1 cellular context compared by ENCODE assay signal in the genomic region with DNA sequence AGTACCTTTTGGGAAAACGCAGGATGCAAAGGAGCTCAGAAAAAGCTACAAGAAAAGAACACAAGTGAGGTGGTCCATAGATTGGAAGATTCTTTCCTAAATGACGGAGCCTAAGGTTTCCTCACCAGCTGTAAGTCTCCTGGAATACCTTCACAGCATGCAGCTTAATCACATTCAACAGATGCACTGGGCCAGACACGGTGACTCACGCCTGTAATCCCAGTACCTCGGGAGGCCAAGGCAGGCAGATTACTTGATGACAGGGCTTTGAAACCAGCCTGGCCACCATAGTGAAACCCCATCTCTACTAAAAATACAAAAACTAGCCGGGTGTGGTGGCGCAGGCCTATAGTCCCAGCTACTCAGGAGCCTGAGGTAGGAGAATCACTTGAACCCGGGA.
TF ChIP-seq lines count a peak whose summit lies in the region.

No MANE protein-coding gene starts in this region.

TF ChIP-seq in GM23338, 12 proteins besides CTCF, POLR2A, EP300 and RAD21 (continued from another document):
- TF ChIP-seq ZNF462 (CRISPR knock-in tag; IDR thresholded peaks at IDR 0.05) (no peak), EZH2 (IDR thresholded peaks at IDR 0.05; ENCODE audit: low read depth, unreplicated experiment) (no peak), POLR2AphosphoS5 (IDR thresholded peaks at IDR 0.05; ENCODE audit: low read depth) (no peak), ZNF331 (CRISPR knock-in tag; IDR thresholded peaks at IDR 0.05; ENCODE audit: low read depth) (no peak), EZH2phosphoT487 (IDR thresholded peaks at IDR 0.05; ENCODE audit: unreplicated experiment) (no peak), CREB1 (CRISPR knock-in tag; IDR thresholded peaks at IDR 0.05; ENCODE audit: low read depth) (no peak)
- TF ChIP-seq, protein P1, sequence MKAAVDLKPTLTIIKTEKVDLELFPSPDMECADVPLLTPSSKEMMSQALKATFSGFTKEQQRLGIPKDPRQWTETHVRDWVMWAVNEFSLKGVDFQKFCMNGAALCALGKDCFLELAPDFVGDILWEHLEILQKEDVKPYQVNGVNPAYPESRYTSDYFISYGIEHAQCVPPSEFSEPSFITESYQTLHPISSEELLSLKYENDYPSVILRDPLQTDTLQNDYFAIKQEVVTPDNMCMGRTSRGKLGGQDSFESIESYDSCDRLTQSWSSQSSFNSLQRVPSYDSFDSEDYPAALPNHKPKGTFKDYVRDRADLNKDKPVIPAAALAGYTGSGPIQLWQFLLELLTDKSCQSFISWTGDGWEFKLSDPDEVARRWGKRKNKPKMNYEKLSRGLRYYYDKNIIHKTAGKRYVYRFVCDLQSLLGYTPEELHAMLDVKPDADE (IDR thresholded peaks at IDR 0.05): no peak
